Comparison of ENCODE assay signal across 8 cellular contexts in the genomic region with DNA sequence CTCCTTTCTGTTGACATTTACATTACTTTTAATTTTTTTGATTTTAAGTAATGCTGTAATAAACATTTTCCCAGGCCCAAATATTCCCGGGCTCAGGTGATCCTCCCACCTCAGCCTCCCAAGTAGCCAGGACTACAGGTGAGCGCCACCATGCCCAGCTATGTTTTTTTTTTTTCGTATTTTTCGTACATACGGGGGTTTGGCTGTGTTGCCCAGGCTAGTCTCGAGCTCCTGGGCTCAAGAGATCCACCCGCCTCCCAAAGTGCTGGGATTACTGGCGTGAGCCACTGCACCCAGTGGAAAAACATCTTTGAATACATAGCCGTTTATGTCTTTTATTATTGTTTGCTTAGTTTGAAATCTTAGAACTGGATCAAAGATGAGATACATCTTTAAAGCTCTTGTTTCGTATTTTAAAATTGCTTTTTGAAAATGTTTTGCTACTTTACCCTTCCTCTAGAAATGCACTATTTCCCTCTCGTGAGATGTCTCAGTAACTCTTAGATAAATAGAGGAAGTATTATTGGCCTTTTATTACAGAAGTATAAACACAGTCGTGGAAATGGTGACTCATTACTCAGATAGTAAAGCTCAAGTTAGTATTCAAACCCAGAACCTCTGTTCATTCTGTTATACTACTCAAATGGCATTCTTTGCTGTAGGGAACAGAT. TPM values are rescaled to one million over a fixed set of nuclear protein-coding genes. Genes with fewer than 3 reads are reported as not detected.
A peak's percentile ranks its signal among the peaks of the same experiment; 100 is the strongest.
DNase-seq lines count a peak whose midpoint lies in the region; ATAC-seq and TF ChIP-seq lines count a peak whose summit lies in the region.

No MANE protein-coding gene starts in this region.

- no peaks in the 10 kb centered on the region for H3K9me3 ChIP-seq in muscle layer of colon (ENCODE audit: low read length)

- H3K27ac Mint-ChIP-seq in activated CD4-positive, alpha-beta T cell treated with anti-CD3 and anti-CD28 coated beads, Interleukin-2, amount 10 ng/mL, durations not matched to agents 24 days and 14 days, result peak overlapping the region; percentile 90
- peak overlapping the region; percentile 91 for H3K27ac Mint-ChIP-seq in chondrocyte (ENCODE audit: unreplicated experiment)

- intact Hi-C loops in activated CD4-positive, alpha-beta T cell treated with anti-CD3 and anti-CD28 coated beads, Interleukin-2, amount 10 ng/mL, durations not matched to agents 24 days and 14 days (cut with micrococcal nuclease), result loop anchor here (1.0 to 5.0 kb wide), 6 partner anchors 25 to 604 kb away; a partner anchor contains a TSS

- peak overlapping the region; percentile 7 for H3K27ac ChIP-seq in muscle layer of colon (ENCODE audit: low read depth, low read length)

- H3K4me3 ChIP-seq in muscle layer of colon (ENCODE audit: low read depth in 1 of 2, low read length in 2 of 2), result peak overlapping the region in 1 of 2 donors; percentile 22

- H3K36me3 Mint-ChIP-seq in activated CD4-positive, alpha-beta T cell treated with anti-CD3 and anti-CD28 coated beads, Interleukin-2, amount 10 ng/mL, durations not matched to agents 24 days and 14 days (ENCODE audit: low read depth), result peaks cover 24% of the 10 kb centered on the region
- H3K36me3 Mint-ChIP-seq in chondrocyte (ENCODE audit: low read depth), result no peaks in the 10 kb centered on the region

- peaks cover 41% of the 10 kb centered on the region for H3K4me1 Mint-ChIP-seq in activated CD4-positive, alpha-beta T cell treated with anti-CD3 and anti-CD28 coated beads, Interleukin-2, amount 10 ng/mL, durations not matched to agents 24 days and 14 days
- H3K4me1 Mint-ChIP-seq in chondrocyte (ENCODE audit: low read depth), result peaks cover 32% of the 10 kb centered on the region

- H3K9ac ChIP-seq in muscle layer of colon (ENCODE audit: low read length), result peak overlapping the region; percentile 4

- ATAC-seq in GM18873 (IDR thresholded peaks at IDR 0.05; ENCODE audit: low FRiP score, unreplicated experiment) (no peak), GM19035 (IDR thresholded peaks at IDR 0.05; ENCODE audit: unreplicated experiment) (no peak), GM18870 (IDR thresholded peaks at IDR 0.05; ENCODE audit: unreplicated experiment) (no peak)

- H3K9me3 Mint-ChIP-seq in activated CD4-positive, alpha-beta T cell treated with anti-CD3 and anti-CD28 coated beads, Interleukin-2, amount 10 ng/mL, durations not matched to agents 24 days and 14 days, result peaks cover 4% of the 10 kb centered on the region
- H3K9me3 Mint-ChIP-seq in chondrocyte (ENCODE audit: low read depth), result peaks cover 3% of the 10 kb centered on the region

- peak overlapping the region; percentile 94 for H3K4me3 Mint-ChIP-seq in activated CD4-positive, alpha-beta T cell treated with anti-CD3 and anti-CD28 coated beads, Interleukin-2, amount 10 ng/mL, durations not matched to agents 24 days and 14 days
- peak overlapping the region; percentile 47 for H3K4me3 Mint-ChIP-seq in chondrocyte (ENCODE audit: unreplicated experiment)

- H3K36me3 ChIP-seq in muscle layer of colon (ENCODE audit: insufficient read depth, low read length), result no peaks in the 10 kb centered on the region

- H3K27me3 Mint-ChIP-seq in activated CD4-positive, alpha-beta T cell treated with anti-CD3 and anti-CD28 coated beads, Interleukin-2, amount 10 ng/mL, durations not matched to agents 24 days and 14 days, result no peaks in the 10 kb centered on the region
- peaks cover 3% of the 10 kb centered on the region for H3K27me3 Mint-ChIP-seq in chondrocyte (ENCODE audit: low read depth)

- no peak for DNase-seq in activated CD4-positive, alpha-beta T cell treated with anti-CD3 and anti-CD28 coated beads, Interleukin-2, amount 10 ng/mL, durations not matched to agents 24 days and 14 days
- no peak for DNase-seq in activated CD4-positive, alpha-beta T cell treated with anti-CD3 and anti-CD28 coated beads for 4 hours
- DNase-seq in NOMO-1 (lab: John Stamatoyannopoulos, UW; ENCODE audit: unreplicated experiment in 2 of 2) (peak; percentile 47 to 94), chondrocyte (ENCODE audit: low spot score) (no peak)

- H3K4me1 ChIP-seq in muscle layer of colon (ENCODE audit: insufficient read depth, low read length), result peaks cover 26% of the 10 kb centered on the region

- no peaks in the 10 kb centered on the region for H3K27me3 ChIP-seq in muscle layer of colon (ENCODE audit: control insufficient read depth in 1 of 2, insufficient read depth in 2 of 2, low read length in 2 of 2)

- TF ChIP-seq CTCF in chondrocyte (IDR thresholded peaks at IDR 0.05), result no peak

RNA-seq across cellular contexts. Expression of a gene that starts 2.4 kb away (rescaled TPM):
- 98.4 and 109 TPM in 2 replicates for total RNA-seq in activated CD4-positive, alpha-beta T cell treated with anti-CD3 and anti-CD28 coated beads, Interleukin-2, amount 10 ng/mL, durations not matched to agents 24 days and 14 days
- total RNA-seq in chondrocyte, result 27.3 to 39.8 TPM (median 31.5 TPM) in 3 replicates

Comparison
In these comparisons a context has a peak if more than half of its experiments do, and no peak if none do; other contexts are left out.
1. DNase-seq: peak in NOMO-1 (2 of 2); none in activated CD4-positive, alpha-beta T cell treated with anti-CD3 and anti-CD28 coated beads, Interleukin-2, amount 10 ng/mL, durations not matched to agents 24 days and 14 days (single experiment), activated CD4-positive, alpha-beta T cell treated with anti-CD3 and anti-CD28 coated beads for 4 hours (0 of 2) and chondrocyte (single experiment).